11 cellular contexts compared by ENCODE assay signal in genomic region chr11:19474954-19475811, GRCh38.
DNase-seq lines count a peak whose midpoint lies in the region; ATAC-seq and TF ChIP-seq lines count a peak whose summit lies in the region.
"Had no signal": no experiment of that assay in that cellular context is flagged by ENCODE, and none has a peak within 500 bp of the region (broad histone marks: within the 10 kb centered on the region; RNA-seq: fewer than 3 reads in every experiment).

No MANE protein-coding gene starts in this region.

- ATAC-seq in GM18498 (IDR thresholded peaks at IDR 0.05; ENCODE audit: unreplicated experiment) (peak; percentile 84), GM21717 (IDR thresholded peaks at IDR 0.05; ENCODE audit: unreplicated experiment) (peak; percentile 68), body of pancreas (no peak)

- H3K27me3 ChIP-seq in body of pancreas = no peaks in the 10 kb centered on the region

- no peak overlapping the region for H3K27ac Mint-ChIP-seq in endothelial cell (ENCODE audit: unreplicated experiment)
- H3K27ac Mint-ChIP-seq: naive B cell had no signal

- no peak for TF ChIP-seq POLR2A in body of pancreas (IDR thresholded peaks at IDR 0.05)

- H3K9me3 Mint-ChIP-seq in endothelial cell (ENCODE audit: unreplicated experiment) = no peaks in the 10 kb centered on the region

- peaks cover 2% of the 10 kb centered on the region for H3K27me3 Mint-ChIP-seq in endothelial cell (ENCODE audit: unreplicated experiment)

- intact Hi-C loops in body of pancreas (cut with DNase I) = no loop called here

- H3K4me3 Mint-ChIP-seq in endothelial cell (ENCODE audit: unreplicated experiment) = no peak overlapping the region
- H3K4me3 Mint-ChIP-seq: naive B cell had no signal

- no peaks in the 10 kb centered on the region for H3K36me3 ChIP-seq in body of pancreas (replicated peaks in 1 of 2; ENCODE audit: insufficient read depth in 1 of 2, low read depth in 2 of 2)

- no peaks in the 10 kb centered on the region for H3K36me3 Mint-ChIP-seq in endothelial cell (ENCODE audit: low read depth, unreplicated experiment)
- H3K36me3 Mint-ChIP-seq: naive B cell had no signal

- H3K27ac ChIP-seq in body of pancreas = no peak overlapping the region

- H3K4me1 Mint-ChIP-seq in endothelial cell (ENCODE audit: unreplicated experiment) = peaks cover 3% of the 10 kb centered on the region
- H3K4me1 Mint-ChIP-seq: naive B cell had no signal

- WGBS in body of pancreas, 2 donors = 66 to 73% methylated on average over 9 of the region's 9 CpGs

- H3K4me1 ChIP-seq in body of pancreas = no peaks in the 10 kb centered on the region

- peak; percentile 54 for DNase-seq in NCI-H1048 (lab: John Stamatoyannopoulos, UW)
- peak; percentile 28 for DNase-seq in kidney glomerular epithelial cell (lab: John Stamatoyannopoulos, UW)
- DNase-seq in activated CD8-positive, alpha-beta memory T cell treated with anti-CD3 and anti-CD28 coated beads, Interleukin-2, amount 50 U/mL, for 4 hours = no peak
- DNase-seq in body of pancreas = no peak
- DNase-seq in endothelial cell (ENCODE audit: low spot score) = no peak
- no peak for DNase-seq in cortex of kidney (lab: John Stamatoyannopoulos, UW)
- DNase-seq: activated CD4-positive, alpha-beta T cell treated with anti-CD3 and anti-CD28 coated beads for 1 hour; effector memory CD4-positive, alpha-beta T cell; naive B cell had no signal

- H3K4me3 ChIP-seq in body of pancreas = no peak overlapping the region

- H3K9me3 ChIP-seq in body of pancreas = no peaks in the 10 kb centered on the region

- no peak for TF ChIP-seq CTCF in body of pancreas (IDR thresholded peaks at IDR 0.05)
- TF ChIP-seq CTCF in endothelial cell (IDR thresholded peaks at IDR 0.05; ENCODE audit: unreplicated experiment) = no peak

Comparison
In these comparisons a context has a peak if more than half of its experiments do, and no peak if none do; other contexts are left out.
1. DNase-seq: peak in NCI-H1048 (single experiment) and kidney glomerular epithelial cell (single experiment); none in activated CD8-positive, alpha-beta memory T cell treated with anti-CD3 and anti-CD28 coated beads, Interleukin-2, amount 50 U/mL, for 4 hours (single experiment), body of pancreas (0 of 4), endothelial cell (single experiment) and cortex of kidney (single experiment).